Comparison of ENCODE assay signal across 1 cellular context in genomic region chr3:187368251-187368733, GRCh38.
A peak's percentile ranks its signal among the peaks of the same experiment; 100 is the strongest.
TF ChIP-seq lines count a peak whose summit lies in the region.

Gene RTP4 (plus strand): TSS chr3:187368385. CDS start chr3:187368442, 57 bp downstream.

TF ChIP-seq in K562, 482 proteins besides CTCF, POLR2A, EP300 and RAD21 (continued from another document):
- TF ChIP-seq HOMEZ (CRISPR knock-in tag; IDR thresholded peaks at IDR 0.05) (no peak), HNRNPUL1 (IDR thresholded peaks at IDR 0.05; ENCODE audit: low read length) (no peak), OTX1 (CRISPR knock-in tag; IDR thresholded peaks at IDR 0.05) (0 out of 2 replicates have a peak, but pooled peaks have one; percentile 8), ZNF561 (CRISPR knock-in tag; conservative IDR thresholded peaks at IDR 0.05) (0 out of 2 replicates have a peak, but pooled peaks have one; percentile 54), ZNF184 (CRISPR knock-in tag; IDR thresholded peaks at IDR 0.05) (no peak), ZBTB11 (CRISPR knock-in tag; IDR thresholded peaks at IDR 0.05) (0 out of 6 replicates have a peak, but pooled peaks of 1 of the 3 experiments have one; percentile 45)
